ENCODE assay signal across 17 cellular contexts in the genomic region with DNA sequence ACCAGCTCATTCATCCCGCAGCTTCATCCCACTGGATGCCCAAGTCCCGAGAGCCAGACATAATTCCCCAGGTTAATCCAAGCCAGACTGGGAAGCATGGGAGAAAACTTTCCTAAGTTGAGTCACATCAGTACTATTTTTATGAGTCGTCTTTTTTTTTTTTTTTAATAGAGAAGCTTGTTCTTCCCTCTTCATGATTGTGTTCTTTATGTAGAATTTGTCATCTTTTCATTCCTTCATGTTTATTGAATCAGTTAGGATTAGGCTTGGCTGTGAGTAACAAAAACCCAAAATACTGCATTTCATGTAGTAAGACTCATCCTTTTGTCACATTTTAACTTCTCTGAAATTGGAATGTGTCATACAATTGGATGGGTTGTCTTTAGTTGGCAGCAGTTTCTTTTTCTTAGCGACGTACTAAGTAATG. TPM values are rescaled to one million over a fixed set of nuclear protein-coding genes. Genes with fewer than 3 reads are reported as not detected.
DNase-seq lines count a peak whose midpoint lies in the region; ATAC-seq, FAIRE-seq and TF ChIP-seq lines count a peak whose summit lies in the region.
"Had no signal": no experiment of that assay in that cellular context is flagged by ENCODE, and none has a peak within 500 bp of the region (broad histone marks: within the 10 kb centered on the region; RNA-seq: fewer than 3 reads in every experiment).

No MANE protein-coding gene starts in this region.

- H2AFZ ChIP-seq in osteoblast (ENCODE audit: low read length): no peak overlapping the region

- H3K4me3 ChIP-seq in bronchial epithelial cell (ENCODE audit: low read depth, low read length): no peak overlapping the region
- H3K4me3 ChIP-seq in osteoblast (ENCODE audit: insufficient read depth, low read length): no peak overlapping the region
- H3K4me3 ChIP-seq in effector memory CD4-positive, alpha-beta T cell (ENCODE audit: insufficient read depth, low read depth, low read length, poor library complexity, severe bottlenecking): no peak overlapping the region
- H3K4me3 ChIP-seq: heart right ventricle had no signal

- H3K4me2 ChIP-seq in osteoblast (ENCODE audit: insufficient read depth, low read length): peak overlapping the region; percentile 32

- peaks cover 34% of the 10 kb centered on the region for H3K4me1 ChIP-seq in osteoblast (ENCODE audit: insufficient read depth, low read length)
- H3K4me1 ChIP-seq in effector memory CD4-positive, alpha-beta T cell (ENCODE audit: control insufficient read depth, insufficient read depth, low read length, poor library complexity, severe bottlenecking): no peaks in the 10 kb centered on the region

- H3K27me3 ChIP-seq in bronchial epithelial cell (ENCODE audit: control insufficient read depth, insufficient read depth, low read length): no peaks in the 10 kb centered on the region
- H3K27me3 ChIP-seq in osteoblast (ENCODE audit: insufficient read depth, low read length): peaks cover 4% of the 10 kb centered on the region
- H3K27me3 ChIP-seq in effector memory CD4-positive, alpha-beta T cell (replicated peaks; ENCODE audit: control insufficient read depth, insufficient read depth, low read length, poor library complexity, severe bottlenecking): no peaks in the 10 kb centered on the region
- H3K27me3 ChIP-seq: heart right ventricle had no signal

- DNase-seq in COLO829 (ENCODE audit: low spot score) (peak; percentile 21), LHCN-M2 (ENCODE audit: low read depth) (peak; percentile 66), bronchial epithelial cell (ENCODE audit: low read depth) (peak; percentile 74), osteoblast (ENCODE audit: insufficient read length, low spot score, missing footprints) (peak; percentile 76), sciatic nerve (ENCODE audit: low spot score) (no peak)
- DNase-seq in effector memory CD4-positive, alpha-beta T cell: no peak
- no peak for DNase-seq in activated CD4-positive, alpha-beta T cell treated with anti-CD3 and anti-CD28 coated beads, Interleukin-2, amount 50 U/mL, for 48 hours
- DNase-seq: activated CD8-positive, alpha-beta T cell treated with anti-CD3 and anti-CD28 coated beads, Interleukin-2, amount 10 ng/mL, durations not matched to agents 7 days and 5 days; activated naive CD4-positive, alpha-beta T cell treated with anti-CD3 and anti-CD28 coated beads for 36 hours; CD4-positive, CD25-positive, alpha-beta regulatory T cell; GF-D8; heart right ventricle; kidney glomerular epithelial cell; NCI-H1092; posterior cingulate gyrus had no signal

- peak overlapping the region; percentile 55 for H3K27ac ChIP-seq in osteoblast (ENCODE audit: low read depth, low read length)
- H3K27ac ChIP-seq in effector memory CD4-positive, alpha-beta T cell (ENCODE audit: insufficient read depth, low read length, poor library complexity, severe bottlenecking): no peak overlapping the region

- H3K79me2 ChIP-seq in osteoblast (ENCODE audit: insufficient read depth, low read length): no peaks in the 10 kb centered on the region

- ATAC-seq in sciatic nerve (no peak), GM21360 (IDR thresholded peaks at IDR 0.05; ENCODE audit: unreplicated experiment) (no peak)
- ATAC-seq: activated CD8-positive, alpha-beta T cell treated with anti-CD3 and anti-CD28 coated beads, Interleukin-2, amount 10 ng/mL, durations not matched to agents 7 days and 5 days; heart right ventricle had no signal

- TF ChIP-seq CTCF in bronchial epithelial cell (IDR thresholded peaks at IDR 0.05; ENCODE audit: insufficient read depth, low read length, severe bottlenecking) (no peak), osteoblast (IDR thresholded peaks at IDR 0.05; ENCODE audit: extremely low read depth, low read depth, low read length) (no peak)

- intact Hi-C loops in sciatic nerve (cut with DNase I): loop anchor here (5.0 kb wide), 1 partner anchor 278 kb away; no protein-coding TSS in a partner anchor

- no peak for FAIRE-seq in bronchial epithelial cell (lab: Jason Lieb, UNC)
- FAIRE-seq: GM18507 had no signal

- H3K9me3 ChIP-seq in osteoblast (ENCODE audit: low read depth, low read length): no peaks in the 10 kb centered on the region
- no peaks in the 10 kb centered on the region for H3K9me3 ChIP-seq in effector memory CD4-positive, alpha-beta T cell (ENCODE audit: control insufficient read depth, low read length)
- H3K9me3 ChIP-seq: heart right ventricle had no signal

- peaks cover 2% of the 10 kb centered on the region for H3K36me3 ChIP-seq in bronchial epithelial cell (ENCODE audit: control insufficient read depth, insufficient read depth, low read length)
- peaks cover 12% of the 10 kb centered on the region for H3K36me3 ChIP-seq in osteoblast (ENCODE audit: insufficient read depth, low read length)
- peaks cover 24% of the 10 kb centered on the region for H3K36me3 ChIP-seq in effector memory CD4-positive, alpha-beta T cell (ENCODE audit: control insufficient read depth, insufficient read depth, low read length)

- H4K20me1 ChIP-seq in osteoblast (ENCODE audit: insufficient read depth, low read length): no peaks in the 10 kb centered on the region

RNA-seq across cellular contexts. Expression of a gene that starts 59.1 kb away (rescaled TPM):
- total RNA-seq in LHCN-M2 (2014; rRNA removed): 13.1 and 17.3 TPM in 2 replicates
- polyA plus RNA-seq in LHCN-M2 (2012): 19.0 TPM
- 4.2 and 9.0 TPM in 2 replicates for total RNA-seq in bronchial epithelial cell
- 24.6 and 26.5 TPM in 2 replicates for total RNA-seq in osteoblast
- total RNA-seq in sciatic nerve: 25.5 TPM

Comparison
In these comparisons a context has a peak if more than half of its experiments do, and no peak if none do; other contexts are left out.
1. DNase-seq: peak in COLO829 (single experiment), LHCN-M2 (single experiment), bronchial epithelial cell (single experiment) and osteoblast (single experiment); none in sciatic nerve (single experiment), effector memory CD4-positive, alpha-beta T cell (0 of 3) and activated CD4-positive, alpha-beta T cell treated with anti-CD3 and anti-CD28 coated beads, Interleukin-2, amount 50 U/mL, for 48 hours (0 of 2).